15 cellular contexts compared by ENCODE assay signal in the genomic region with DNA sequence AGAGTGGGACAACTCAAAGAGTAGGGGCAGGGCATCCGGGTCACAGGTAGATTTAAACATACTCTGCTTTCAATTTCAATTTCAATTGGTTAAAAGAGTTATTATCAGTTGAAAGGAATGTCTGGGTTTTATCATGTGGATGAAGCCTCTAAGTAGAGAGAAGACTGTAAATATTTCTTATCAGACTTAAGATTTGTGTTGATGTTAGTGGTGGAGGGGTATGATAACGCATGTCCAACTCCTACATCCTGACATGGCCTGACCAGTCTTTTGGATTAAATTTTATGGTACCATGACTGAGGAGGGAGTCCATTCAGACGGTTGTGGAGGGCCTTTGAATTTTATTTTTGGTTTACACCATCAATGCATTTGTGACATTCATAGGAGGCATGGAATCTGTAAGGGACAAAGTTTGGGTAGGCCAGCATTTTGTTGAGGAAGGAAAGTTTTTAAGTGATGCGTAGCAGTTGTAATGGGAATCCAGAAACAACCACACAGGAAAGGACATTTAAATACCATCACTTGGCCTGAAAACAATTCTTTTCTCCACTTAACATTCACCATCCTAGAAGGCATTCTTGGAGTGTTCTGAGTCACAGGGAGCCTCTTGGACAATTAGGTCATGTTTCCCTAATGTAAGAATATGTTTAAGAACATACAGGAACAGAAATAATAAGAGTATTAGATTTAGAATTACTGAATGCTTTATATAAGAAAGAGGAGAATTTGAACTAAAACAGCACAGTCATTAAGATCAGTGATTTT.
DNase-seq lines count a peak whose midpoint lies in the region; ATAC-seq, FAIRE-seq and TF ChIP-seq lines count a peak whose summit lies in the region.
"Had no signal": no experiment of that assay in that cellular context is flagged by ENCODE, and none has a peak within 500 bp of the region (broad histone marks: within the 10 kb centered on the region; RNA-seq: fewer than 3 reads in every experiment).

No MANE protein-coding gene starts in this region.

- no peaks in the 10 kb centered on the region for H3K79me2 ChIP-seq in GM23338 (replicated peaks; ENCODE audit: insufficient read depth)

- H3K4me1 Mint-ChIP-seq in GM23338: peaks cover 8% of the 10 kb centered on the region; the same call in 2 of the 3 replicates
- H3K4me1 Mint-ChIP-seq: activated naive CD8-positive, alpha-beta T cell treated with anti-CD3 and anti-CD28 coated beads, Interleukin-2, amount 10 ng/mL, durations not matched to agents 7 days and 5 days had no signal

- H3K27me3 ChIP-seq in A673 (replicated peaks; ENCODE audit: insufficient read depth, low read depth, low read length, poor library complexity) (no peaks in the 10 kb centered on the region), bronchial epithelial cell (ENCODE audit: control insufficient read depth, insufficient read depth, low read length) (no peaks in the 10 kb centered on the region), kidney epithelial cell (ENCODE audit: control insufficient read depth, insufficient read depth, low read length) (no peaks in the 10 kb centered on the region), dorsolateral prefrontal cortex (no peaks in the 10 kb centered on the region), GM23338 (ENCODE audit: insufficient read depth) (no peaks in the 10 kb centered on the region)
- H3K27me3 ChIP-seq: neutrophil, transverse colon had no signal

- H3K4me3 ChIP-seq in A673 (ENCODE audit: low read depth, low read length, poor library complexity, severe bottlenecking) (no peak overlapping the region), bronchial epithelial cell (ENCODE audit: low read depth, low read length) (no peak overlapping the region), kidney epithelial cell (ENCODE audit: low read depth, low read length) (no peak overlapping the region), dorsolateral prefrontal cortex (no peak overlapping the region), GM23338 (no peak overlapping the region)
- H3K4me3 ChIP-seq: lung, transverse colon had no signal

- no peaks in the 10 kb centered on the region for H3K27me3 Mint-ChIP-seq in GM23338 (ENCODE audit: insufficient read depth, low read depth, poor library complexity)
- H3K27me3 Mint-ChIP-seq: activated naive CD8-positive, alpha-beta T cell treated with anti-CD3 and anti-CD28 coated beads, Interleukin-2, amount 10 ng/mL, durations not matched to agents 7 days and 5 days had no signal

- peak; percentile 11 for DNase-seq in A673 (ENCODE audit: low spot score)
- peak; percentile 52 for DNase-seq in HT1080 (ENCODE audit: low read depth)
- DNase-seq in bronchial epithelial cell (ENCODE audit: low read depth): peak; percentile 78
- peak; percentile 60 for DNase-seq in kidney epithelial cell (ENCODE audit: low read depth)
- no peak for DNase-seq in epidermal melanocyte (ENCODE audit: insufficient read length, low spot score)
- no peak for DNase-seq in dorsolateral prefrontal cortex
- DNase-seq in GM23338 (ENCODE audit: low spot score): no peak
- DNase-seq: activated naive CD8-positive, alpha-beta T cell treated with anti-CD3 and anti-CD28 coated beads, Interleukin-2, amount 10 ng/mL, durations not matched to agents 7 days and 5 days; head of caudate nucleus; NCI-H82; transverse colon had no signal

- H3F3A ChIP-seq in GM23338 (replicated peaks; ENCODE audit: low read depth): no peaks in the 10 kb centered on the region

- no peak overlapping the region for H2AFZ ChIP-seq in GM23338

- no peak overlapping the region for H3K27ac Mint-ChIP-seq in GM23338
- H3K27ac Mint-ChIP-seq: activated naive CD8-positive, alpha-beta T cell treated with anti-CD3 and anti-CD28 coated beads, Interleukin-2, amount 10 ng/mL, durations not matched to agents 7 days and 5 days had no signal

- ATAC-seq in GM23338 (no peak), GM18511 (IDR thresholded peaks at IDR 0.05; ENCODE audit: unreplicated experiment) (no peak)

- peaks cover 12% of the 10 kb centered on the region for H3K9me3 Mint-ChIP-seq in GM23338
- H3K9me3 Mint-ChIP-seq: activated naive CD8-positive, alpha-beta T cell treated with anti-CD3 and anti-CD28 coated beads, Interleukin-2, amount 10 ng/mL, durations not matched to agents 7 days and 5 days had no signal

- intact Hi-C loops in A673 (cut with micrococcal nuclease; ENCODE audit: unreplicated experiment) (no loop called here), dorsolateral prefrontal cortex (cut with DNase I) (no loop called here)

- no peak overlapping the region for H3K4me3 Mint-ChIP-seq in GM23338
- H3K4me3 Mint-ChIP-seq: activated naive CD8-positive, alpha-beta T cell treated with anti-CD3 and anti-CD28 coated beads, Interleukin-2, amount 10 ng/mL, durations not matched to agents 7 days and 5 days had no signal

- H4K20me1 ChIP-seq in GM23338 (replicated peaks; ENCODE audit: insufficient read depth): no peaks in the 10 kb centered on the region

- H3K4me1 ChIP-seq in A673 (ENCODE audit: insufficient read depth, low read length, poor library complexity, severe bottlenecking) (peaks cover 11% of the 10 kb centered on the region), GM23338 (ENCODE audit: insufficient read depth) (peaks cover 6% of the 10 kb centered on the region)
- H3K4me1 ChIP-seq: transverse colon had no signal

- BruUV-seq in A673 (replicated peaks; lab: Mats Ljungman, UMichigan): no TSS peak

- POLR2A ChIA-PET in A673 (lab: Charles Lee; ENCODE audit: low non-redundant PET): interaction anchor here (0.6 kb wide), 1 partner anchor 31 kb away, joined by 3 read pairs; no protein-coding TSS in a partner anchor

- no peaks in the 10 kb centered on the region for H3K36me3 Mint-ChIP-seq in GM23338 (ENCODE audit: low read depth)
- H3K36me3 Mint-ChIP-seq: activated naive CD8-positive, alpha-beta T cell treated with anti-CD3 and anti-CD28 coated beads, Interleukin-2, amount 10 ng/mL, durations not matched to agents 7 days and 5 days had no signal

- no peak overlapping the region for H3K4me2 ChIP-seq in GM23338

- no peaks in the 10 kb centered on the region for H3K9me2 ChIP-seq in GM23338 (ENCODE audit: insufficient read depth)

- TF ChIP-seq CTCF in A673 (conservative IDR thresholded peaks at IDR 0.05; ENCODE audit: low read depth, low read length) (no peak), bronchial epithelial cell (IDR thresholded peaks at IDR 0.05; ENCODE audit: insufficient read depth, low read length, severe bottlenecking) (no peak), kidney epithelial cell (IDR thresholded peaks at IDR 0.05; ENCODE audit: insufficient read depth, low read length, poor library complexity, severe bottlenecking) (no peak), dorsolateral prefrontal cortex (IDR thresholded peaks at IDR 0.05 in 54 of 56, conservative IDR thresholded peaks at IDR 0.05 in 2 of 56; ENCODE audit: low read depth in 1 of 56, partially characterized antibody in 56 of 56) (no peak), GM23338 (conservative IDR thresholded peaks at IDR 0.05; ENCODE audit: low read depth in 2 of 2) (no peak)

- FAIRE-seq in bronchial epithelial cell (lab: Jason Lieb, UNC): no peak

- no peaks in the 10 kb centered on the region for H3K9me3 ChIP-seq in A673 (ENCODE audit: low read depth, low read length, poor library complexity, severe bottlenecking)
- H3K9me3 ChIP-seq: neutrophil, transverse colon had no signal

- H3K27ac ChIP-seq in A673 (ENCODE audit: low read depth, low read length, poor library complexity, severe bottlenecking) (no peak overlapping the region), dorsolateral prefrontal cortex (no peak overlapping the region), GM23338 (ENCODE audit: low read depth) (no peak overlapping the region)
- H3K27ac ChIP-seq: neutrophil, transverse colon, VCaP had no signal

- no peaks in the 10 kb centered on the region for H3K36me3 ChIP-seq in A673 (ENCODE audit: insufficient read depth, low read length, poor library complexity, severe bottlenecking)
- H3K36me3 ChIP-seq in bronchial epithelial cell (ENCODE audit: control insufficient read depth, insufficient read depth, low read length): no peaks in the 10 kb centered on the region
- no peaks in the 10 kb centered on the region for H3K36me3 ChIP-seq in kidney epithelial cell (ENCODE audit: control insufficient read depth, insufficient read depth, low read length)
- H3K36me3 ChIP-seq in GM23338 (ENCODE audit: insufficient read depth): no peaks in the 10 kb centered on the region
- H3K36me3 ChIP-seq: neutrophil, transverse colon had no signal

- CTCF ChIA-PET in A673 (lab: Charles Lee): no interaction called here

Comparison
In these comparisons a context has a peak if more than half of its experiments do, and no peak if none do; other contexts are left out.
1. DNase-seq: peak in A673 (single experiment), HT1080 (single experiment), bronchial epithelial cell (single experiment) and kidney epithelial cell (single experiment); none in epidermal melanocyte (single experiment), dorsolateral prefrontal cortex (0 of 10) and GM23338 (single experiment).